17 cellular contexts compared by ENCODE assay signal in the genomic region with DNA sequence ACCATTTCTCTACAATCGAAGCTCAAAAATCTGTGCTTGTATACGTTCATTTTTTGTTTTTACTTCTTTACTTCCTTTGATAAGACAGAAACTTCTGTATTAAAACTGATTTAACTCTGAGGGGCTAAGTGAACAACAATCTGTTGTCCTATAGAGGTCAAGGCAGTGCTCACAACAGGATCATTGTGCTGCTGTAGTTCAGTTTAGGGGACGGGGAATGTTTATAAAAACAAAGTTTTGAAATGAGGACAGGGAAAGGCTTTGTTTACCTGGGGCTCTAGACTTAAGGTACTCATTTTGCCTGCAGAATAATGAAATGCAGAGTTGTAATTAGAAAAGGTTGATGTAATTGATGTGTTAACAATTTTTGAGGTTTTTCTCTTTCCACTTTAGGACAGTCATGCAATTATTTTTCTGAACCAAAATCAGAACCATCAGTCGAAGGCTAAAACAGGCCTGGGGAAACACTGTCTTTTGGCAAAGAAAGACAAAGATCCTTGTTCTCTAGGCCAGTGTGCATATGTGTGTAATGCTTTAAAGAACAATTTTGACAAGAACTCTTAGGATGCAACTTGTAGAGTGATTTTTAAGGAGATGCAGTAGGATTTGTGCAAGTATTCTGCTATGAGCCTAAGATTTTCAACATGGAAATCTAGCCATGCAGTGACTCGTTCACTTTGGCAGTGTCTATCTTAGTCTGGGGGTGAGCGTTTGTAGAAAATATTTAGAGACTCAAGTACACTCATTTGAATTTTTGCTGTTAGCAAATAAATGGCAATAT.
DNase-seq lines count a peak whose midpoint lies in the region; ATAC-seq and TF ChIP-seq lines count a peak whose summit lies in the region.
"Had no signal": no experiment of that assay in that cellular context is flagged by ENCODE, and none has a peak within 500 bp of the region (broad histone marks: within the 10 kb centered on the region; RNA-seq: fewer than 3 reads in every experiment).

No MANE protein-coding gene starts in this region.

- peaks cover 98% of the 10 kb centered on the region for H3K79me2 ChIP-seq in GM23338 (replicated peaks; ENCODE audit: insufficient read depth)

- H3K4me1 ChIP-seq in GM23338 (ENCODE audit: insufficient read depth) (peaks cover 54% of the 10 kb centered on the region), RWPE2 (ENCODE audit: insufficient read depth, poor library complexity, severe bottlenecking) (peaks cover 18% of the 10 kb centered on the region)

- H3K9me2 ChIP-seq in GM23338 (ENCODE audit: insufficient read depth) = no peaks in the 10 kb centered on the region

- no peak overlapping the region for H2AFZ ChIP-seq in GM23338

- ATAC-seq in GM23338 = no peak
- ATAC-seq in RWPE2 (ENCODE audit: low read depth) = peak; percentile 58
- no peak for ATAC-seq in T-cell (replicated peaks in 1 of 4)
- ATAC-seq: foreskin keratinocyte, GM12878, left lobe of liver had no signal

- H3K4me3 Mint-ChIP-seq in GM23338 (no peak overlapping the region), T-cell (no peak overlapping the region)
- H3K4me3 Mint-ChIP-seq: stimulated activated naive CD8-positive, alpha-beta T cell treated with anti-CD3 and anti-CD28 coated beads, Interleukin-15, Interleukin-2, amounts not matched to agents 100 ng/mL and 50 ng/mL, for 24 hours had no signal

- H3K36me3 ChIP-seq in GM23338 (ENCODE audit: insufficient read depth) (no peaks in the 10 kb centered on the region), RWPE2 (ENCODE audit: low read depth) (peaks cover 8% of the 10 kb centered on the region; the same call in 1 of the 2 replicates)
- H3K36me3 ChIP-seq: uterus had no signal

- H3K27ac ChIP-seq in GM23338 (ENCODE audit: low read depth) = peak overlapping the region; percentile 34; the same call in 1 of the 2 replicates
- H3K27ac ChIP-seq in RWPE2 (ENCODE audit: poor library complexity, severe bottlenecking) = peak overlapping the region; percentile 3
- H3K27ac ChIP-seq: foreskin keratinocyte, uterus had no signal

- no peak overlapping the region for H3K4me3 ChIP-seq in GM23338
- no peak overlapping the region for H3K4me3 ChIP-seq in RWPE2 (ENCODE audit: severe bottlenecking)
- H3K4me3 ChIP-seq in fibroblast of pulmonary artery (replicated peaks; ENCODE audit: low read depth, low read length) = no peak overlapping the region
- H3K4me3 ChIP-seq: GM12878, uterus had no signal

- H3F3A ChIP-seq in GM23338 (replicated peaks; ENCODE audit: low read depth) = no peaks in the 10 kb centered on the region

- POLR2A ChIA-PET in T-cell (lab: Charles Lee) = no interaction called here

- H3K27me3 ChIP-seq in GM23338 (ENCODE audit: insufficient read depth) (no peaks in the 10 kb centered on the region), RWPE2 (ENCODE audit: insufficient read depth, poor library complexity, severe bottlenecking) (no peaks in the 10 kb centered on the region)
- H3K27me3 ChIP-seq: BE2C, foreskin keratinocyte, uterus had no signal

- no peak overlapping the region for H3K4me2 ChIP-seq in GM23338

- peaks cover 59% of the 10 kb centered on the region for H4K20me1 ChIP-seq in GM23338 (replicated peaks; ENCODE audit: insufficient read depth)

- DNase-seq in GM23338 (ENCODE audit: low spot score) (no peak), RWPE2 (ENCODE audit: low spot score) (no peak), fibroblast of pulmonary artery (ENCODE audit: low read depth) (peak; percentile 18), stromal cell of bone marrow (ENCODE audit: low read depth) (peak; percentile 31), NCI-H2081 treated with DMSO at 0.1 percent for 48 hours (lab: John Stamatoyannopoulos, UW) (no peak), T-cell (no peak), NCI-H2107 (lab: John Stamatoyannopoulos, UW) (no peak)
- DNase-seq: BE2C; foreskin keratinocyte; NCI-H1417; NCI-H2171 treated with DMSO at 0.1 percent for 48 hours; occipital lobe; stimulated activated CD4-positive, alpha-beta T cell treated with anti-CD3 and anti-CD28 coated beads, Interleukin-1b, Interleukin-23, amount 100 ng/mL, for 48 hours; uterus had no signal

- H3K36me3 Mint-ChIP-seq in GM23338 (ENCODE audit: low read depth) (peaks cover 3% of the 10 kb centered on the region; the same call in 1 of the 3 replicates), T-cell (peaks cover 7% of the 10 kb centered on the region)

- H3K27me3 Mint-ChIP-seq in GM23338 (ENCODE audit: insufficient read depth, low read depth, poor library complexity) = peaks cover 3% of the 10 kb centered on the region
- H3K27me3 Mint-ChIP-seq in T-cell = no peaks in the 10 kb centered on the region
- H3K27me3 Mint-ChIP-seq: stimulated activated naive CD8-positive, alpha-beta T cell treated with anti-CD3 and anti-CD28 coated beads, Interleukin-15, Interleukin-2, amounts not matched to agents 100 ng/mL and 50 ng/mL, for 24 hours had no signal

- H3K4me1 Mint-ChIP-seq in GM23338 (peaks cover 64% of the 10 kb centered on the region), T-cell (peaks cover 44 to 63% (median 55%) of the 10 kb centered on the region in 3 donors)

- H3K27ac Mint-ChIP-seq in GM23338 (0 out of 2 replicates have a peak overlapping the region, but pooled peaks have one; percentile 30), T-cell (no peak overlapping the region)
- H3K27ac Mint-ChIP-seq: stimulated activated naive CD8-positive, alpha-beta T cell treated with anti-CD3 and anti-CD28 coated beads, Interleukin-15, Interleukin-2, amounts not matched to agents 100 ng/mL and 50 ng/mL, for 24 hours had no signal

- no peaks in the 10 kb centered on the region for H3K9me3 Mint-ChIP-seq in GM23338
- no peaks in the 10 kb centered on the region for H3K9me3 Mint-ChIP-seq in T-cell
- H3K9me3 Mint-ChIP-seq: stimulated activated naive CD8-positive, alpha-beta T cell treated with anti-CD3 and anti-CD28 coated beads, Interleukin-15, Interleukin-2, amounts not matched to agents 100 ng/mL and 50 ng/mL, for 24 hours had no signal

- CTCF ChIA-PET in T-cell (lab: Charles Lee) = no interaction called here

- no peak for TF ChIP-seq CTCF in GM23338 (conservative IDR thresholded peaks at IDR 0.05; ENCODE audit: low read depth in 2 of 2)
- TF ChIP-seq CTCF in RWPE2 (IDR thresholded peaks at IDR 0.05; ENCODE audit: poor library complexity, severe bottlenecking) = no peak
- no peak for TF ChIP-seq CTCF in fibroblast of pulmonary artery (IDR thresholded peaks at IDR 0.05; ENCODE audit: low read length, missing control alignments)

- H3K9me3 ChIP-seq in RWPE2 (ENCODE audit: severe bottlenecking) = no peaks in the 10 kb centered on the region
- H3K9me3 ChIP-seq: BE2C, uterus had no signal

TF ChIP-seq in GM23338, 12 proteins besides CTCF, POLR2A, EP300 and RAD21 (continues in another document):
- TF ChIP-seq JUNB (IDR thresholded peaks at IDR 0.05; ENCODE audit: unreplicated experiment) = no peak
- no peak for TF ChIP-seq EZH2 (IDR thresholded peaks at IDR 0.05; ENCODE audit: low read depth, unreplicated experiment)
- no peak for TF ChIP-seq ZNF331 (CRISPR knock-in tag; IDR thresholded peaks at IDR 0.05; ENCODE audit: low read depth)
- no peak for TF ChIP-seq CREB1 (CRISPR knock-in tag; IDR thresholded peaks at IDR 0.05; ENCODE audit: low read depth)
- no peak for TF ChIP-seq ETS1 (IDR thresholded peaks at IDR 0.05)
- TF ChIP-seq NANOG (IDR thresholded peaks at IDR 0.05; ENCODE audit: borderline replicate concordance) = no peak

Comparison
In these comparisons a context has a peak if more than half of its experiments do, and no peak if none do; other contexts are left out.
1. DNase-seq: peak in fibroblast of pulmonary artery (single experiment) and stromal cell of bone marrow (single experiment); none in GM23338 (single experiment), RWPE2 (single experiment), NCI-H2081 treated with DMSO at 0.1 percent for 48 hours (single experiment), T-cell (0 of 34) and NCI-H2107 (single experiment).